ENCODE assay signal across 12 cellular contexts in genomic region chr11:70002433-70002832, GRCh38.
DNase-seq lines count a peak whose midpoint lies in the region; ATAC-seq and TF ChIP-seq lines count a peak whose summit lies in the region.
"Had no signal": no experiment of that assay in that cellular context is flagged by ENCODE, and none has a peak within 500 bp of the region (broad histone marks: within the 10 kb centered on the region; RNA-seq: fewer than 3 reads in every experiment).

No MANE protein-coding gene starts in this region.

- peaks cover 0 to 2% of the 10 kb centered on the region in 2 donors for H3K4me1 ChIP-seq in neuronal stem cell (ENCODE audit: control insufficient read depth in 2 of 2, insufficient read depth in 1 of 2, low read depth in 1 of 2, low read length in 2 of 2)

- H3K14ac ChIP-seq in neuronal stem cell (ENCODE audit: low read length) = no peak overlapping the region

- H3K9me3 Mint-ChIP-seq in naive B cell = no peaks in the 10 kb centered on the region

- H3K27me3 ChIP-seq in HL-60 (ENCODE audit: insufficient read depth, poor library complexity, severe bottlenecking) = no peaks in the 10 kb centered on the region
- no peaks in the 10 kb centered on the region for H3K27me3 ChIP-seq in neuronal stem cell (ENCODE audit: control insufficient read depth in 3 of 3, insufficient read depth in 3 of 3, low read depth in 1 of 3, low read length in 3 of 3)

- TF ChIP-seq CTCF in HL-60 (IDR thresholded peaks at IDR 0.05; ENCODE audit: insufficient read depth, low read length) = no peak

- H2AFZ ChIP-seq in neuronal stem cell (ENCODE audit: low read length) = no peak overlapping the region

- H3K36me3 Mint-ChIP-seq in naive B cell = no peaks in the 10 kb centered on the region

- H3K4me3 ChIP-seq in HL-60 (replicated peaks; ENCODE audit: insufficient read depth, low read length) (no peak overlapping the region), neuronal stem cell (ENCODE audit: low read length in 2 of 2) (no peak overlapping the region)

- no peak overlapping the region for H2BK12ac ChIP-seq in neuronal stem cell (ENCODE audit: low read length)

- no peaks in the 10 kb centered on the region for H3K79me1 ChIP-seq in neuronal stem cell (ENCODE audit: low read depth, low read length)

- no peak overlapping the region for H3K4me2 ChIP-seq in neuronal stem cell (ENCODE audit: insufficient read depth, low read length, poor library complexity, severe bottlenecking)

- H3K4me3 Mint-ChIP-seq in naive B cell = peak overlapping the region in 1 of 8 donors; percentile 56

- DNase-seq in SIG-M5 treated with dmso at 0.1 percent for 504 hours (lab: John Stamatoyannopoulos, UW; ENCODE audit: unreplicated experiment) (peak; percentile 3), SIG-M5 (lab: John Stamatoyannopoulos, UW) (no peak), HL-60 (ENCODE audit: low read depth in 1 of 2, low spot score in 1 of 2) (peak; percentile 7 to 22), UCSD-AML1 (lab: John Stamatoyannopoulos, UW; ENCODE audit: unreplicated experiment) (peak; percentile 25), naive B cell (peak; percentile 29), neuronal stem cell (ENCODE audit: low spot score) (no peak), NCI-H510A treated with DMSO at 0.1 percent for 48 hours (lab: John Stamatoyannopoulos, UW) (no peak)
- DNase-seq: 8988T, NCI-H187, NCI-H524 treated with DMSO at 0.1 percent for 48 hours, RPMI8226 had no signal

- no peak overlapping the region for H3K18ac ChIP-seq in neuronal stem cell (ENCODE audit: low read length)

- no peak overlapping the region for H3K4ac ChIP-seq in neuronal stem cell (ENCODE audit: low read length)

- H3K4me1 Mint-ChIP-seq in naive B cell = peaks cover 0 to 7% (median 5%) of the 10 kb centered on the region in 3 donors

- H3K27ac ChIP-seq in HL-60 (replicated peaks) (no peak overlapping the region), neuronal stem cell (replicated peaks; ENCODE audit: low read length) (no peak overlapping the region)

- no peak overlapping the region for H2AK5ac ChIP-seq in neuronal stem cell (ENCODE audit: low read depth, low read length)

- no peak overlapping the region for H3K23ac ChIP-seq in neuronal stem cell (ENCODE audit: low read depth, low read length, poor library complexity)

- H3K9ac ChIP-seq in neuronal stem cell (ENCODE audit: low read depth, low read length, poor library complexity) = no peak overlapping the region

- peaks cover 0 to 10% (median 6%) of the 10 kb centered on the region in 3 donors for H3K27me3 Mint-ChIP-seq in naive B cell

- no peak overlapping the region for H3K27ac Mint-ChIP-seq in naive B cell

- no peak overlapping the region for H2BK5ac ChIP-seq in neuronal stem cell (ENCODE audit: low read length)

- H2BK15ac ChIP-seq in neuronal stem cell (ENCODE audit: low read length) = no peak overlapping the region

- H2BK120ac ChIP-seq in neuronal stem cell (ENCODE audit: low read depth, low read length) = no peak overlapping the region

- WGBS in neuronal stem cell (ENCODE audit: extremely low coverage in 2 of 2, insufficient read length in 2 of 2, insufficient replicate concordance in 1 of 2), 2 donors = no CpG with 5 or more reads among the region's 8 CpGs

- H4K8ac ChIP-seq in neuronal stem cell (ENCODE audit: low read depth, low read length) = no peak overlapping the region

- no peak overlapping the region for H4K91ac ChIP-seq in neuronal stem cell (ENCODE audit: low read depth, low read length, poor library complexity)

- ATAC-seq in naive B cell (ENCODE audit: low read depth in 2 of 2) (peak; percentile 93 to 94), GM21423 (IDR thresholded peaks at IDR 0.05; ENCODE audit: unreplicated experiment) (no peak)

- H3K9me3 ChIP-seq in neuronal stem cell (replicated peaks in 1 of 2; ENCODE audit: control insufficient read depth in 2 of 2, insufficient read depth in 1 of 2, low read depth in 1 of 2, low read length in 2 of 2) = peaks cover 0 to 2% of the 10 kb centered on the region in 2 donors

- no peaks in the 10 kb centered on the region for H3K36me3 ChIP-seq in neuronal stem cell (replicated peaks in 1 of 2; ENCODE audit: control insufficient read depth in 2 of 2, insufficient read depth in 2 of 2, low read length in 2 of 2)

Comparison
In these comparisons a context has a peak if more than half of its experiments do, and no peak if none do; other contexts are left out.
1. DNase-seq: peak in SIG-M5 treated with dmso at 0.1 percent for 504 hours (single experiment), HL-60 (2 of 2), UCSD-AML1 (single experiment) and naive B cell (single experiment); none in SIG-M5 (single experiment), neuronal stem cell (single experiment) and NCI-H510A treated with DMSO at 0.1 percent for 48 hours (single experiment).